27 cellular contexts compared by ENCODE assay signal in genomic region chr12:104526751-104527150, GRCh38.
A peak's percentile ranks its signal among the peaks of the same experiment; 100 is the strongest.
DNase-seq lines count a peak whose midpoint lies in the region; ATAC-seq, FAIRE-seq and TF ChIP-seq lines count a peak whose summit lies in the region.
"Had no signal": no experiment of that assay in that cellular context is flagged by ENCODE, and none has a peak within 500 bp of the region (broad histone marks: within the 10 kb centered on the region; RNA-seq: fewer than 3 reads in every experiment).

No MANE protein-coding gene starts in this region.

- H3K4me1 Mint-ChIP-seq in activated CD8-positive, alpha-beta memory T cell treated with anti-CD3 and anti-CD28 coated beads, Interleukin-2, amount 10 ng/mL, durations not matched to agents 7 days and 5 days: peaks cover 56% of the 10 kb centered on the region
- H3K4me1 Mint-ChIP-seq in naive B cell: peaks cover 52 to 88% (median 59%) of the 10 kb centered on the region in 3 donors
- peaks cover 49% of the 10 kb centered on the region for H3K4me1 Mint-ChIP-seq in type B pancreatic cell (ENCODE audit: unreplicated experiment)

- H3K4ac ChIP-seq in H1 (replicated peaks; ENCODE audit: insufficient read length, low read depth, low read length): no peak overlapping the region

- H3K23me2 ChIP-seq in H1 (ENCODE audit: low read depth, low read length): peaks cover 3% of the 10 kb centered on the region; the same call in 1 of the 2 replicates

- peak overlapping the region; percentile 92 for H3K18ac ChIP-seq in H1 (ENCODE audit: extremely low read depth, low read length)

- no peak for TF ChIP-seq EP300 in H1 (IDR thresholded peaks at IDR 0.05; ENCODE audit: borderline replicate concordance in 1 of 2, low read depth in 2 of 2, low read length in 2 of 2)
- no peak for TF ChIP-seq EP300 in suprapubic skin (IDR thresholded peaks at IDR 0.05)

- H4K20me1 ChIP-seq in H1 (replicated peaks in 1 of 2; ENCODE audit: control insufficient read depth in 1 of 2, insufficient read depth in 2 of 2, low read length in 2 of 2): no peaks in the 10 kb centered on the region

- H2AFZ ChIP-seq in H1 (ENCODE audit: low read length): no peak overlapping the region
- H2AFZ ChIP-seq: PC-9 had no signal

- no peak overlapping the region for H2BK120ac ChIP-seq in H1 (replicated peaks; ENCODE audit: low read depth, low read length)

- no peak for TF ChIP-seq RAD21 in H1 (IDR thresholded peaks at IDR 0.05 in 1 of 2, conservative IDR thresholded peaks at IDR 0.05 in 1 of 2; ENCODE audit: low read depth in 2 of 2, low read length in 2 of 2)

- no peak overlapping the region for H2AK5ac ChIP-seq in H1 (ENCODE audit: low read depth, low read length)

- H3K36me3 Mint-ChIP-seq in activated CD8-positive, alpha-beta memory T cell treated with anti-CD3 and anti-CD28 coated beads, Interleukin-2, amount 10 ng/mL, durations not matched to agents 7 days and 5 days: peaks cover 57% of the 10 kb centered on the region
- H3K36me3 Mint-ChIP-seq in naive B cell (peaks cover 20 to 44% of the 10 kb centered on the region in 2 donors), type B pancreatic cell (peaks cover 14% of the 10 kb centered on the region)

- no peak for FAIRE-seq in H1 (lab: Jason Lieb, UNC)
- FAIRE-seq: HTR-8/SVneo, kidney, urothelium cell line had no signal

- peak overlapping the region; percentile 27; a peak in 1 of 4 replicates for H3K4me2 ChIP-seq in H1 (ENCODE audit: insufficient read depth in 1 of 2, low read depth in 2 of 2, low read length in 2 of 2)
- H3K4me2 ChIP-seq: KMS-11, PC-9 had no signal

- H3K79me2 ChIP-seq in H1 (ENCODE audit: control insufficient read depth in 1 of 2, insufficient read depth in 2 of 2, low read length in 2 of 2): peaks cover 0 to 4% of the 10 kb centered on the region in 2 experiments; a peak in 1 of 4 replicates

- H3K56ac ChIP-seq in H1 (replicated peaks; ENCODE audit: insufficient read length, low read depth, low read length): no peak overlapping the region

- H4K8ac ChIP-seq in H1 (ENCODE audit: extremely low read depth, insufficient read depth, low read length): no peak overlapping the region

- peak overlapping the region; percentile 15 for H3K27ac Mint-ChIP-seq in activated CD8-positive, alpha-beta memory T cell treated with anti-CD3 and anti-CD28 coated beads, Interleukin-2, amount 10 ng/mL, durations not matched to agents 7 days and 5 days
- H3K27ac Mint-ChIP-seq in naive B cell (peak overlapping the region in 5 of 6 donors; percentile 49 to 92 (median 86)), type B pancreatic cell (peak overlapping the region; percentile 25)
- H3K27ac Mint-ChIP-seq: activated CD4-positive, alpha-beta T cell treated with anti-CD3 and anti-CD28 coated beads, Interleukin-2, amount 10 ng/mL, durations not matched to agents 7 days and 5 days; CD8-positive, alpha-beta T cell had no signal

- TF ChIP-seq POLR2A in H1 (IDR thresholded peaks at IDR 0.05; ENCODE audit: control extremely low read depth in 1 of 2, low read depth in 2 of 2, low read length in 2 of 2): no peak
- TF ChIP-seq POLR2A in suprapubic skin (IDR thresholded peaks at IDR 0.05): no peak

- DNase-seq in activated CD8-positive, alpha-beta memory T cell treated with anti-CD3 and anti-CD28 coated beads, Interleukin-2, amount 10 ng/mL, durations not matched to agents 7 days and 5 days: no peak
- no peak for DNase-seq in activated CD8-positive, alpha-beta memory T cell treated with anti-CD3 and anti-CD28 coated beads for 24 hours
- no peak for DNase-seq in H1 (ENCODE audit: low read depth in 1 of 2, low spot score in 2 of 2)
- DNase-seq in naive B cell: no peak
- no peak for DNase-seq in type B pancreatic cell (ENCODE audit: extremely low spot score, unreplicated experiment)
- DNase-seq in suprapubic skin (ENCODE audit: low spot score in 2 of 2): no peak
- DNase-seq in SHP77 treated with DMSO at 0.1 percent for 48 hours (lab: John Stamatoyannopoulos, UW): no peak
- DNase-seq: activated CD4-positive, alpha-beta T cell treated with anti-CD3 and anti-CD28 coated beads, Interleukin-2, amount 10 ng/mL, durations not matched to agents 7 days and 5 days; activated naive CD4-positive, alpha-beta T cell; CD8-positive, alpha-beta T cell; kidney; left ventricle myocardium superior; naive thymus-derived CD8-positive, alpha-beta T cell; NCI-H2029; NCI-H526; NK-92 treated with Interleukin-12 subunit alpha and Interleukin-12 subunit beta, amount 100 ng/mL, for 24 hours; ovary; PC-9; stimulated activated CD4-positive, alpha-beta T cell treated with anti-CD3 and anti-CD28 coated beads, Interleukin-15, amount 100 ng/mL, for 24 hours; stimulated activated naive CD4-positive, alpha-beta T cell treated with Interleukin-2 at 50 U/mL for 16 hours had no signal

- no peak overlapping the region for H4K5ac ChIP-seq in H1 (ENCODE audit: insufficient read length, low read depth, low read length)

- H3K9ac ChIP-seq in H1 (replicated peaks in 1 of 4; ENCODE audit: extremely low read depth in 1 of 4, low read depth in 3 of 4, low read length in 3 of 4): no peak overlapping the region
- H3K9ac ChIP-seq: KMS-11 had no signal

- H3K9me3 Mint-ChIP-seq in activated CD8-positive, alpha-beta memory T cell treated with anti-CD3 and anti-CD28 coated beads, Interleukin-2, amount 10 ng/mL, durations not matched to agents 7 days and 5 days (ENCODE audit: low read depth): peaks cover 3% of the 10 kb centered on the region
- H3K9me3 Mint-ChIP-seq in naive B cell: peaks cover 8 to 32% (median 11%) of the 10 kb centered on the region in 7 donors
- H3K9me3 Mint-ChIP-seq in type B pancreatic cell: peaks cover 16% of the 10 kb centered on the region
- H3K9me3 Mint-ChIP-seq: central memory CD8-positive, alpha-beta T cell had no signal

- peak overlapping the region; percentile 67; the same call in 1 of the 2 replicates for H2BK20ac ChIP-seq in H1 (ENCODE audit: low read length)

- no peak overlapping the region for H3K14ac ChIP-seq in H1 (ENCODE audit: insufficient read length)

- POLR2A ChIA-PET in H1 (lab: Charles Lee; ENCODE audit: partially characterized antibody): no interaction called here

- peak overlapping the region; percentile 20; the same call in 1 of the 2 replicates for H2BK12ac ChIP-seq in H1 (ENCODE audit: low read depth, low read length)

- 0 out of 2 replicates have a peak, but pooled peaks cover 2% of the 10 kb centered on the region for H3K79me1 ChIP-seq in H1 (ENCODE audit: low read depth, low read length)

- peaks cover 0 to 13% (median 7%) of the 10 kb centered on the region in 4 experiments; a peak in 4 of 7 replicates for H3K4me1 ChIP-seq in H1 (replicated peaks in 1 of 4; ENCODE audit: control insufficient read depth in 3 of 4, insufficient read depth in 4 of 4, low read length in 3 of 4)
- peaks cover 16% of the 10 kb centered on the region for H3K4me1 ChIP-seq in suprapubic skin

- no peak overlapping the region for H2BK15ac ChIP-seq in H1 (ENCODE audit: low read length)

- peak overlapping the region; percentile 1; the same call in 1 of the 2 replicates for H2BK5ac ChIP-seq in H1 (ENCODE audit: low read depth, low read length)

- H3K27me3 ChIP-seq in H1 (replicated peaks in 1 of 4; ENCODE audit: control insufficient read depth in 3 of 4, extremely low read depth in 1 of 4, insufficient read depth in 3 of 4, low read length in 3 of 4): no peaks in the 10 kb centered on the region
- H3K27me3 ChIP-seq in suprapubic skin: no peaks in the 10 kb centered on the region
- H3K27me3 ChIP-seq: ovary had no signal

- H3K23ac ChIP-seq in H1 (ENCODE audit: insufficient read length): no peak overlapping the region

- CTCF ChIA-PET in activated CD8-positive, alpha-beta memory T cell treated with anti-CD3 and anti-CD28 coated beads, Interleukin-2, amount 10 ng/mL, durations not matched to agents 7 days and 5 days (lab: Charles Lee): no interaction called here
- CTCF ChIA-PET in H1 (lab: Charles Lee; ENCODE audit: partially characterized antibody): interaction anchor here (1.0 to 3.2 kb wide), 5 partner anchors 10 to 293 kb away, joined by 3 to 13 read pairs (median 3); no protein-coding TSS in a partner anchor

- ATAC-seq in activated CD8-positive, alpha-beta memory T cell treated with anti-CD3 and anti-CD28 coated beads, Interleukin-2, amount 10 ng/mL, durations not matched to agents 7 days and 5 days: no peak
- ATAC-seq in naive B cell (ENCODE audit: low read depth in 2 of 2) (no peak), GM21737 (IDR thresholded peaks at IDR 0.05; ENCODE audit: unreplicated experiment) (no peak)
- ATAC-seq: CD8-positive, alpha-beta T cell; naive thymus-derived CD8-positive, alpha-beta T cell; Right ventricle myocardium inferior; SK-N-SH treated with all-trans-retinoic acid at 6 μM for 48 hours had no signal

- peak overlapping the region; percentile 14 for H4K91ac ChIP-seq in H1 (replicated peaks; ENCODE audit: insufficient read length, low read length)

- no peak overlapping the region for H3K27ac ChIP-seq in H1 (ENCODE audit: low read depth, low read length)
- no peak overlapping the region for H3K27ac ChIP-seq in suprapubic skin
- H3K27ac ChIP-seq: KMS-11, ovary, PC-9 had no signal

- H3K9me3 ChIP-seq in H1 (ENCODE audit: insufficient read depth in 2 of 2, low read depth in 1 of 2, low read length in 1 of 2) (no peaks in the 10 kb centered on the region), suprapubic skin (no peaks in the 10 kb centered on the region)
- H3K9me3 ChIP-seq: ovary had no signal

- no peak overlapping the region for H3K4me3 Mint-ChIP-seq in activated CD8-positive, alpha-beta memory T cell treated with anti-CD3 and anti-CD28 coated beads, Interleukin-2, amount 10 ng/mL, durations not matched to agents 7 days and 5 days
- H3K4me3 Mint-ChIP-seq in naive B cell (peak overlapping the region in 1 of 8 donors; percentile 20), type B pancreatic cell (peak overlapping the region; percentile 18)
- H3K4me3 Mint-ChIP-seq: activated CD4-positive, alpha-beta T cell treated with anti-CD3 and anti-CD28 coated beads, Interleukin-2, amount 10 ng/mL, durations not matched to agents 7 days and 5 days; CD8-positive, alpha-beta T cell; central memory CD8-positive, alpha-beta T cell; naive thymus-derived CD8-positive, alpha-beta T cell had no signal

- H3K36me3 ChIP-seq in H1 (ENCODE audit: control insufficient read depth in 2 of 4, insufficient read depth in 4 of 4, low read length in 3 of 4) (no peaks in the 10 kb centered on the region), suprapubic skin (no peaks in the 10 kb centered on the region)
- H3K36me3 ChIP-seq: ovary had no signal

- H3K4me3 ChIP-seq in H1 (ENCODE audit: extremely low read depth in 1 of 4, insufficient read depth in 2 of 4, low read depth in 3 of 4, low read length in 4 of 4): peak overlapping the region in 1 of 4 experiments; percentile 16; a peak in 1 of 8 replicates
- H3K4me3 ChIP-seq in suprapubic skin: no peak overlapping the region
- H3K4me3 ChIP-seq: ovary, PC-9 had no signal

- no peaks in the 10 kb centered on the region for H3K27me3 Mint-ChIP-seq in activated CD8-positive, alpha-beta memory T cell treated with anti-CD3 and anti-CD28 coated beads, Interleukin-2, amount 10 ng/mL, durations not matched to agents 7 days and 5 days
- H3K27me3 Mint-ChIP-seq in naive B cell: no peaks in the 10 kb centered on the region
- no peaks in the 10 kb centered on the region for H3K27me3 Mint-ChIP-seq in type B pancreatic cell
- H3K27me3 Mint-ChIP-seq: activated CD4-positive, alpha-beta T cell treated with anti-CD3 and anti-CD28 coated beads, Interleukin-2, amount 10 ng/mL, durations not matched to agents 7 days and 5 days; central memory CD8-positive, alpha-beta T cell; naive thymus-derived CD8-positive, alpha-beta T cell had no signal

- WGBS in H1 (ENCODE audit: extremely low coverage in 1 of 2, insufficient coverage in 1 of 2, insufficient read length in 1 of 2, insufficient replicate concordance in 2 of 2, low coverage in 1 of 2, low lambda C conversion rate in 2 of 2, missing lambda C conversion rate in 1 of 2), 2 experiments: 71% methylated on average over 6 of the region's 6 CpGs; no CpG with 5 or more reads in 1 of the 2 experiments
- WGBS in suprapubic skin: 80% methylated on average over 6 of the region's 6 CpGs

- TF ChIP-seq CTCF in H1 (IDR thresholded peaks at IDR 0.05; ENCODE audit: control extremely low read depth in 1 of 3, insufficient read depth in 1 of 3, low read depth in 1 of 3, low read length in 3 of 3): no peak
- TF ChIP-seq CTCF in type B pancreatic cell (conservative IDR thresholded peaks at IDR 0.05): no peak
- no peak for TF ChIP-seq CTCF in suprapubic skin (IDR thresholded peaks at IDR 0.05)

Comparison
In these comparisons a context has a peak if more than half of its experiments do, and no peak if none do; other contexts are left out.
1. H3K27ac Mint-ChIP-seq: peak in every context shown above with its lines; median percentile 86 in naive B cell; 25 in type B pancreatic cell; 15 in activated CD8-positive, alpha-beta memory T cell treated with anti-CD3 and anti-CD28 coated beads, Interleukin-2, amount 10 ng/mL, durations not matched to agents 7 days and 5 days.